ENCODE assay signal across 11 cellular contexts in the genomic region with DNA sequence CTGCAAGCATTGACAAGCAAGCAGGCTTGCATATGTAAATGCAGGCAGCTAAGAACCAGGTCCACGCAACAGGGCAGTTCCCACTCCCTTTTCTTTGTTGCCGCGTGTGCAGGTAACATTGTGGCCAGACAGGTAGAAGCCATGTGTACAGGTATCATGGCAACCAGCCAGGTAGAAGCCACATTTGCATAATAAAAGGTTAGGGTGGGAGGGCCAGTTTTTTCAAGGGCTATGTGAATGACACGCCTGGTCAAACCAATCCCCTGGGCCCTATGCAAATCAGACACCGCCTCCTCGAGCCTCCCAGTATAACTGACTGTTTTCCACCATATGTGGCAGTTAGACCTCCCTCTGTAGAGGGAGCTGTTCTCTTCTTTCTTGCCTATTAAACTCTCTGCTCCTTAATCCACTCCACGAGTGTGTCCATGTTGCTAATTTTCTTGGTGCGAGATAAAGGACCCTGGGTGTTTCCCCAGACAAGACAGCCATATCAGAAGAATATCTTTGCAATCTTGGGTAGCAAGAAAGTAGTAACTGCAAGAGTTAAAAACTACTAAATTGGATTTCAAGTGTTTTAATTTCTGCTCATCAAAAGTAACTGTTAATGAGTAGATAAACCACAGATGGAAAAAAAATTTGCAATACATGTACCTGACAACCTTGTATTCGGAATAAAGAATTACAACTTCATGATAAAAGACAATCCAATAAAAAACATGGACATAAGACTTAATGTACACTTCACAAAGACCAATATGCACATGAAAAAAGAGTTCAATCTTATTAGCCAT. TPM values are rescaled to one million over a fixed set of nuclear protein-coding genes. Genes with fewer than 3 reads are reported as not detected.
DNase-seq lines count a peak whose midpoint lies in the region; ATAC-seq, FAIRE-seq and TF ChIP-seq lines count a peak whose summit lies in the region.
"Had no signal": no experiment of that assay in that cellular context is flagged by ENCODE, and none has a peak within 500 bp of the region (broad histone marks: within the 10 kb centered on the region; RNA-seq: fewer than 3 reads in every experiment).

No MANE protein-coding gene starts in this region.

- no peak overlapping the region for H3K9ac ChIP-seq in K562 (ENCODE audit: insufficient read depth in 1 of 2, low read depth in 2 of 2, low read length in 2 of 2)

- no TSS peak for BruUV-seq in K562 (replicated peaks; lab: Mats Ljungman, UMichigan)

- H3K79me2 ChIP-seq in GM23338 (replicated peaks; ENCODE audit: insufficient read depth) (no peaks in the 10 kb centered on the region), K562 (ENCODE audit: control insufficient read depth, insufficient read depth, low read length) (no peaks in the 10 kb centered on the region)

- POLR2A ChIA-PET in K562 (lab: Yijun Ruan, JAX), result interaction anchor here (0.6 to 1.4 kb wide), 7 partner anchors 8 to 1629 kb away, joined by 3 to 5 read pairs (median 3); a partner anchor contains a TSS

- peak; percentile 13 to 42; a peak in 2 of 4 replicates for TF ChIP-seq RAD21 in K562 (CRISPR knock-in tag; conservative IDR thresholded peaks at IDR 0.05 in 1 of 2, IDR thresholded peaks at IDR 0.05 in 1 of 2)

- CTCF ChIA-PET in K562 (lab: Yijun Ruan, JAX; ENCODE audit: low intra/inter-chr PET ratio), result no interaction called here

- H3K36me3 ChIP-seq in GM23338 (ENCODE audit: insufficient read depth) (no peaks in the 10 kb centered on the region), K562 (ENCODE audit: control insufficient read depth, insufficient read depth, low read length) (no peaks in the 10 kb centered on the region), mucosa of descending colon (ENCODE audit: low read depth) (no peaks in the 10 kb centered on the region)

- ATAC-seq in GM23338 (peak; percentile 87), K562 (peak; percentile 99), mucosa of descending colon (peak; percentile 51), GM19035 (IDR thresholded peaks at IDR 0.05; ENCODE audit: unreplicated experiment) (no peak)
- ATAC-seq in activated naive CD4-positive, alpha-beta T cell treated with anti-CD3 and anti-CD28 coated beads, Interleukin-2, amount 50 U/mL, for 72 hours, result no peak
- ATAC-seq: right cardiac atrium had no signal

- H4K20me1 ChIP-seq in GM23338 (replicated peaks; ENCODE audit: insufficient read depth), result no peaks in the 10 kb centered on the region
- no peaks in the 10 kb centered on the region for H4K20me1 ChIP-seq in K562 (replicated peaks; ENCODE audit: control insufficient read depth, insufficient read depth, low read length)

- H3K4me3 Mint-ChIP-seq in GM23338, result peak overlapping the region; percentile 40

- H2AFZ ChIP-seq in GM23338, result no peak overlapping the region
- peak overlapping the region; percentile 64 for H2AFZ ChIP-seq in K562 (ENCODE audit: low read depth, low read length)

- TF ChIP-seq POLR2A in K562 (conservative IDR thresholded peaks at IDR 0.05), result no peak

- in situ Hi-C loops in K562 (cut with MboI), result no loop called here

- H3K27me3 ChIP-seq in GM23338 (ENCODE audit: insufficient read depth), result no peaks in the 10 kb centered on the region
- H3K27me3 ChIP-seq in K562 (ENCODE audit: control insufficient read depth in 2 of 2, insufficient read depth in 2 of 2, low read length in 2 of 2), result peaks cover 0 to under 1% of the 10 kb centered on the region in 2 experiments; a peak in 1 of 5 replicates

- H3K36me3 Mint-ChIP-seq in GM23338 (ENCODE audit: low read depth), result no peaks in the 10 kb centered on the region; the same call in 2 of the 3 replicates
- H3K36me3 Mint-ChIP-seq in activated naive CD4-positive, alpha-beta T cell treated with anti-CD3 and anti-CD28 coated beads, Interleukin-2, amount 50 U/mL, for 72 hours, result no peaks in the 10 kb centered on the region

- WGBS in K562 (ENCODE audit: insufficient coverage, low coverage, missing lambda C conversion rate), result 18% methylated on average over 9 of the region's 9 CpGs

- H3K4me3 ChIP-seq in GM23338 (no peak overlapping the region), K562 (no peak overlapping the region), mucosa of descending colon (no peak overlapping the region)

- peaks cover 7% of the 10 kb centered on the region; the same call in 2 of the 3 replicates for H3K9me3 Mint-ChIP-seq in GM23338
- no peaks in the 10 kb centered on the region for H3K9me3 Mint-ChIP-seq in activated naive CD4-positive, alpha-beta T cell treated with anti-CD3 and anti-CD28 coated beads, Interleukin-2, amount 50 U/mL, for 72 hours

- H3K4me2 ChIP-seq in GM23338, result peak overlapping the region; percentile 20
- H3K4me2 ChIP-seq in K562 (ENCODE audit: insufficient read depth, low read length), result peak overlapping the region; percentile 55

- intact Hi-C loops in K562 (cut with micrococcal nuclease), result no loop called here
- intact Hi-C loops in mucosa of descending colon (cut with DNase I, micrococcal nuclease), result no loop called here

- no peaks in the 10 kb centered on the region for H3K9me3 ChIP-seq in K562 (replicated peaks; ENCODE audit: control insufficient read depth, insufficient read depth, low read depth, low read length)
- no peaks in the 10 kb centered on the region for H3K9me3 ChIP-seq in mucosa of descending colon

- peak; percentile 69 to 72 for TF ChIP-seq CTCF in GM23338 (conservative IDR thresholded peaks at IDR 0.05; ENCODE audit: low read depth in 2 of 2)
- peak; percentile 61 to 69 (median 69) for TF ChIP-seq CTCF in K562 (IDR thresholded peaks at IDR 0.05 in 2 of 3, conservative IDR thresholded peaks at IDR 0.05 in 1 of 3; ENCODE audit: insufficient read depth in 2 of 3, low read depth in 1 of 3, low read length in 3 of 3)
- TF ChIP-seq CTCF in mucosa of descending colon (IDR thresholded peaks at IDR 0.05), result no peak
- TF ChIP-seq CTCF in GM20000 (IDR thresholded peaks at IDR 0.05; ENCODE audit: extremely low read depth, missing control alignments), result no peak

- no peaks in the 10 kb centered on the region for H3K9me2 ChIP-seq in GM23338 (ENCODE audit: insufficient read depth)

- H3K27me3 Mint-ChIP-seq in GM23338 (ENCODE audit: insufficient read depth, low read depth, poor library complexity), result peaks cover 5% of the 10 kb centered on the region

- peak overlapping the region; percentile 87 for H3K27ac Mint-ChIP-seq in GM23338
- H3K27ac Mint-ChIP-seq in activated naive CD4-positive, alpha-beta T cell treated with anti-CD3 and anti-CD28 coated beads, Interleukin-2, amount 50 U/mL, for 72 hours, result no peak overlapping the region

- H3K4me1 ChIP-seq in GM23338 (ENCODE audit: insufficient read depth), result peaks cover 39% of the 10 kb centered on the region
- H3K4me1 ChIP-seq in K562 (replicated peaks in 1 of 2; ENCODE audit: control insufficient read depth in 2 of 2, insufficient read depth in 2 of 2, low read length in 2 of 2), result no peaks in the 10 kb centered on the region
- peaks cover 2% of the 10 kb centered on the region for H3K4me1 ChIP-seq in mucosa of descending colon (ENCODE audit: low read depth)

- no peak overlapping the region for H3K27ac ChIP-seq in GM23338 (ENCODE audit: low read depth)
- H3K27ac ChIP-seq in K562 (ENCODE audit: extremely low read depth, low read depth, low read length), result no peak overlapping the region

- TF ChIP-seq EP300 in K562 (IDR thresholded peaks at IDR 0.05; ENCODE audit: low read length), result 0 out of 2 replicates have a peak, but pooled peaks have one; percentile 9

- H3K9me1 ChIP-seq in K562 (ENCODE audit: control insufficient read depth, insufficient read depth, low read length), result no peaks in the 10 kb centered on the region

- H3K4me1 Mint-ChIP-seq in GM23338, result peaks cover 46% of the 10 kb centered on the region

- H3F3A ChIP-seq in GM23338 (replicated peaks; ENCODE audit: low read depth), result no peaks in the 10 kb centered on the region

- FAIRE-seq in K562 (lab: Jason Lieb, UNC), result peak; percentile 82
- FAIRE-seq: G401.6 had no signal

- DNase-seq in GM23338 (ENCODE audit: low spot score) (peak; percentile 99), NCI-H2029 treated with DMSO at 0.1 percent for 48 hours (lab: John Stamatoyannopoulos, UW) (peak; percentile 91), K562 (ENCODE audit: extremely low read depth in 1 of 4, low spot score in 3 of 4) (peak in 2 of 4 experiments; percentile 31 to 76), mucosa of descending colon (peak in 1 of 3 donors; percentile 10), T-helper 1 cell (no peak), GM20000 (ENCODE audit: low spot score) (no peak)
- no peak for DNase-seq in activated naive CD4-positive, alpha-beta T cell treated with anti-CD3 and anti-CD28 coated beads, Interleukin-2, amount 50 U/mL, for 72 hours (ENCODE audit: low spot score in 2 of 2)
- DNase-seq: activated CD4-positive, alpha-beta T cell treated with anti-CD3 and anti-CD28 coated beads, Interleukin-2, amount 50 U/mL, for 48 hours; right cardiac atrium had no signal

TF ChIP-seq in K562, 482 proteins besides CTCF, POLR2A, EP300 and RAD21 (continues in another document):
- TF ChIP-seq CREM (IDR thresholded peaks at IDR 0.05; ENCODE audit: low read depth), result 0 out of 2 replicates have a peak, but pooled peaks have one; percentile 8

RNA-seq across cellular contexts. Expression of a gene that starts 21.8 kb away (rescaled TPM):
- 17.7 and 18.6 TPM in 2 replicates for total RNA-seq in GM23338 (2014; rRNA removed; shearing (Covaris generic))
- polyA plus RNA-seq in GM23338 (2016; fragmentation: Nextera tagmentation; extraction: Ambion mirVana) (17.4 and 22.6 TPM in 2 replicates), K562 (2011; rRNA removed) (1.1 and 1.2 TPM in 2 replicates), K562 (2014; fragmentation: Illumina TruSeq; extraction: Trizol) (0.64 and 0.72 TPM in 2 replicates), K562 (2014; fragmentation: Nextera tagmentation; extraction: Ambion mirVana) (under 1 TPM; 0.18 to 0.39 TPM), K562 (2014; rRNA removed) (0.59 and 1.2 TPM in 2 replicates)
- total RNA-seq in K562 (2011; cell fraction: chromatin; rRNA removed; ENCODE audit: low replicate concordance), result 4.6 and 8.1 TPM in 2 replicates
- total RNA-seq in K562 (2011; cell fraction: nucleolus; rRNA removed), result 3.2 and 3.3 TPM in 2 replicates
- total RNA-seq in K562 (2011; cell fraction: nucleoplasm; rRNA removed), result 6.0 and 6.3 TPM in 2 replicates
- total RNA-seq in K562 (2014; rRNA removed) (0.73 and 0.86 TPM in 2 replicates), K562 (2014; rRNA removed; fragmentation: Illumina TruSeq; extraction: Trizol) (0.65 and 0.83 TPM in 2 replicates), K562 (2015; rRNA removed; fragmentation: Illumina TruSeq; extraction: Trizol) (0.40 and 0.49 TPM in 2 replicates), K562 (2021) (0.49 and 1.0 TPM in 2 replicates), mucosa of descending colon (1 to 10 TPM; 1.5 to 8.4 (median 2.3) TPM)
- polyA plus RNA-seq in K562 (2011; cell fraction: cytosol; rRNA removed), result 0.58 and 0.73 TPM in 2 replicates
- 0.76 and 0.98 TPM in 2 replicates for polyA plus RNA-seq in K562 (2011; cell fraction: nucleus; rRNA removed)
- polyA plus RNA-seq in K562 (2012), result 0.18 and 0.29 TPM in 2 replicates
- 0.91 and 1.2 TPM in 2 replicates for polyA minus RNA-seq in K562 (2011; rRNA and poly(A)+ RNA removed)
- polyA minus RNA-seq in K562 (2011; cell fraction: cytosol; rRNA and poly(A)+ RNA removed), result not detected in 2 replicates
- polyA minus RNA-seq in K562 (2011; cell fraction: nucleus; rRNA and poly(A)+ RNA removed), result 0.33 and 1.3 TPM in 2 replicates
- total RNA-seq in activated naive CD4-positive, alpha-beta T cell treated with anti-CD3 and anti-CD28 coated beads, Interleukin-2, amount 50 U/mL, for 72 hours, result not detected

Comparison
In these comparisons a context has a peak if more than half of its experiments do, and no peak if none do; other contexts are left out.
1. ATAC-seq: peak in GM23338 (single experiment), K562 (single experiment) and mucosa of descending colon (single experiment); none in activated naive CD4-positive, alpha-beta T cell treated with anti-CD3 and anti-CD28 coated beads, Interleukin-2, amount 50 U/mL, for 72 hours (0 of 2) and GM19035 (single experiment).
2. DNase-seq: peak in GM23338 (single experiment) and NCI-H2029 treated with DMSO at 0.1 percent for 48 hours (single experiment); none in T-helper 1 cell (0 of 5), GM20000 (single experiment) and activated naive CD4-positive, alpha-beta T cell treated with anti-CD3 and anti-CD28 coated beads, Interleukin-2, amount 50 U/mL, for 72 hours (0 of 2).
3. CTCF ChIP-seq: peak in GM23338 (2 of 2) and K562 (3 of 3); none in mucosa of descending colon (single experiment) and GM20000 (single experiment).